ENCODE assay signal across 1 cellular context in genomic region chr1:171487038-171487437, GRCh38.
TF ChIP-seq lines count a peak whose summit lies in the region.

No MANE protein-coding gene starts in this region.

TF ChIP-seq in H1, 55 proteins besides CTCF, POLR2A, EP300 and RAD21 (continued from another document):
- TF ChIP-seq FOSL1 (IDR thresholded peaks at IDR 0.05; ENCODE audit: insufficient read depth, low read depth, low read length) (no peak), POU5F1 (IDR thresholded peaks at IDR 0.05; ENCODE audit: low read depth, low read length) (no peak), SP1 (IDR thresholded peaks at IDR 0.05; ENCODE audit: low read depth, low read length) (no peak), PHF8 (conservative IDR thresholded peaks at IDR 0.05; ENCODE audit: low read depth, low read length) (no peak), RXRA (IDR thresholded peaks at IDR 0.05; ENCODE audit: insufficient read depth, low read depth, low read length) (no peak), SIRT6 (IDR thresholded peaks at IDR 0.05; ENCODE audit: low read length) (no peak), YY1 (IDR thresholded peaks at IDR 0.05; ENCODE audit: low read depth, low read length) (no peak), POLR2AphosphoS5 (IDR thresholded peaks at IDR 0.05; ENCODE audit: low read depth, low read length) (no peak), TCF12 (IDR thresholded peaks at IDR 0.05; ENCODE audit: low read depth, low read length) (no peak), KDM4A (IDR thresholded peaks at IDR 0.05; ENCODE audit: low read depth, low read length, severe bottlenecking) (no peak), CREB1 (IDR thresholded peaks at IDR 0.05) (no peak), SIN3A (conservative IDR thresholded peaks at IDR 0.05 in 1 of 2, IDR thresholded peaks at IDR 0.05 in 1 of 2; ENCODE audit: low read depth in 1 of 2, low read length in 2 of 2) (no peak), TAF7 (optimal IDR thresholded peaks at IDR 0.05; ENCODE audit: borderline replicate concordance, low read depth, low read length) (no peak), BCL11A (IDR thresholded peaks at IDR 0.05; ENCODE audit: low read depth in 2 of 2, low read length in 2 of 2) (no peak), BRCA1 (IDR thresholded peaks at IDR 0.05; ENCODE audit: low read depth, low read length) (no peak), SP4 (IDR thresholded peaks at IDR 0.05; ENCODE audit: low read length) (no peak), CHD2 (IDR thresholded peaks at IDR 0.05; ENCODE audit: low read length) (no peak), TEAD4 (IDR thresholded peaks at IDR 0.05; ENCODE audit: low read depth, low read length) (no peak)
- TF ChIP-seq, protein P1, sequence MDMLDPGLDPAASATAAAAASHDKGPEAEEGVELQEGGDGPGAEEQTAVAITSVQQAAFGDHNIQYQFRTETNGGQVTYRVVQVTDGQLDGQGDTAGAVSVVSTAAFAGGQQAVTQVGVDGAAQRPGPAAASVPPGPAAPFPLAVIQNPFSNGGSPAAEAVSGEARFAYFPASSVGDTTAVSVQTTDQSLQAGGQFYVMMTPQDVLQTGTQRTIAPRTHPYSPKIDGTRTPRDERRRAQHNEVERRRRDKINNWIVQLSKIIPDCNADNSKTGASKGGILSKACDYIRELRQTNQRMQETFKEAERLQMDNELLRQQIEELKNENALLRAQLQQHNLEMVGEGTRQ (IDR thresholded peaks at IDR 0.05; ENCODE audit: low read length), result no peak
TF ChIP-seq in H1: peak in this region for 0.
